Comparison of ENCODE assay signal across 8 cellular contexts in the genomic region with DNA sequence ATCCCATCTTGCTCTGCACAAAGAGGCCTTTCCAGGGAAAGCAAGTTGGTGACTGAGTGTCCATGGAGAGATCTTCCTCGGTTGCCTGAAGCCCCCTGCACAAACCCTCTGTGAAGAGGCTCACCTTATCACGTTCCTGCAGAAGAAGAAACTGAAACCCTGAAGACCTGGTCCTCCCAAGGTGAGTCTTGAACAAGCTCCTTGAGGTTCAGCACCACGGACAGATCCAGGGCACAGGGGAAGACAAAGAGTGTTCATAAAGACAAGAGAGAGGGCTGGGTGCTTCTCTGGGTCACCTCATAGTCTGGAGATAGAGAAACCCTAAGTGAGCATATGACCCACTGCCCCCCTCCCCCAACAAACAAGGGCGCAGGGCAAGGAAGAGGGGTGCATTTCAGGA. TPM values are rescaled to one million over a fixed set of nuclear protein-coding genes. Genes with fewer than 3 reads are reported as not detected.
A peak's percentile ranks its signal among the peaks of the same experiment; 100 is the strongest.
DNase-seq lines count a peak whose midpoint lies in the region; ATAC-seq, FAIRE-seq and TF ChIP-seq lines count a peak whose summit lies in the region.

No MANE protein-coding gene starts in this region.

- H3K27ac ChIP-seq in PC-9: no peak overlapping the region
- H3K27ac ChIP-seq in astrocyte (ENCODE audit: low read depth, low read length): no peak overlapping the region
- no peak overlapping the region for H3K27ac ChIP-seq in upper lobe of right lung

- no peak overlapping the region for H3K27ac Mint-ChIP-seq in astrocyte (ENCODE audit: unreplicated experiment)

- H3K4me3 Mint-ChIP-seq in astrocyte (ENCODE audit: unreplicated experiment): no peak overlapping the region

- H3K4me2 ChIP-seq in PC-9 (no peak overlapping the region), astrocyte (ENCODE audit: low read length) (no peak overlapping the region)

- CTCF ChIA-PET in PC-9 (lab: Charles Lee): interaction anchor here (0.5 to 1.1 kb wide), 3 partner anchors 22 to 1147 kb away, joined by 3 to 8 read pairs (median 3); no protein-coding TSS in a partner anchor

- H3K9ac ChIP-seq in astrocyte (ENCODE audit: low read length): no peak overlapping the region

- no peaks in the 10 kb centered on the region for H3F3A ChIP-seq in PC-9 (ENCODE audit: insufficient read depth, low read depth)

- H3K4me1 Mint-ChIP-seq in astrocyte (ENCODE audit: low read depth, unreplicated experiment): no peaks in the 10 kb centered on the region

- H3K4me3 ChIP-seq in PC-9: no peak overlapping the region
- no peak overlapping the region for H3K4me3 ChIP-seq in astrocyte (ENCODE audit: insufficient read depth, low read depth, low read length)
- no peak overlapping the region for H3K4me3 ChIP-seq in upper lobe of right lung

- no TSS peak for BruUV-seq in PC-9 (replicated peaks; lab: Mats Ljungman, UMichigan)

- no peaks in the 10 kb centered on the region for H3K9me3 Mint-ChIP-seq in astrocyte (ENCODE audit: unreplicated experiment)

- H3K27me3 Mint-ChIP-seq in astrocyte (ENCODE audit: low read depth, unreplicated experiment): peaks cover 83% of the 10 kb centered on the region

- intact Hi-C loops in PC-9 (cut with micrococcal nuclease; ENCODE audit: unreplicated experiment): no loop called here
- intact Hi-C loops in upper lobe of right lung (cut with DNase I): no loop called here

- POLR2A ChIA-PET in PC-9 (lab: Charles Lee; ENCODE audit: unreplicated experiment): no interaction called here

- no peaks in the 10 kb centered on the region for H3K79me2 ChIP-seq in PC-9 (ENCODE audit: low read depth)
- H3K79me2 ChIP-seq in astrocyte (ENCODE audit: insufficient read depth, low read length): no peaks in the 10 kb centered on the region

- H4K20me1 ChIP-seq in PC-9 (ENCODE audit: insufficient read depth) (peaks cover 3% of the 10 kb centered on the region; the same call in 1 of the 2 replicates), astrocyte (ENCODE audit: insufficient read depth, low read length) (no peaks in the 10 kb centered on the region)

- H2AFZ ChIP-seq in PC-9: no peak overlapping the region
- H2AFZ ChIP-seq in astrocyte (ENCODE audit: low read depth, low read length): no peak overlapping the region

- DNase-seq in GM19239 (ENCODE audit: insufficient read length, low spot score): peak; percentile 35
- peak; percentile 39 to 46 for DNase-seq in PC-9
- peak; percentile 47 for DNase-seq in astrocyte (ENCODE audit: low read depth)
- DNase-seq in mucosa of gallbladder (ENCODE audit: low spot score): peak; percentile 60
- DNase-seq in NCI-H524 treated with DMSO at 0.1 percent for 48 hours (lab: John Stamatoyannopoulos, UW): no peak
- DNase-seq in upper lobe of right lung: no peak

- TF ChIP-seq CTCF in PC-9 (conservative IDR thresholded peaks at IDR 0.05) (no peak), astrocyte (IDR thresholded peaks at IDR 0.05; ENCODE audit: insufficient read depth, low read depth, low read length) (no peak), upper lobe of right lung (IDR thresholded peaks at IDR 0.05) (no peak)

- no peaks in the 10 kb centered on the region for H3K4me1 ChIP-seq in PC-9 (replicated peaks; ENCODE audit: insufficient read depth)
- no peaks in the 10 kb centered on the region for H3K4me1 ChIP-seq in astrocyte (ENCODE audit: insufficient read depth, low read length)
- H3K4me1 ChIP-seq in upper lobe of right lung: no peaks in the 10 kb centered on the region

- H3K36me3 ChIP-seq in PC-9 (ENCODE audit: low read depth) (no peaks in the 10 kb centered on the region), astrocyte (ENCODE audit: insufficient read depth, low read length) (no peaks in the 10 kb centered on the region), upper lobe of right lung (no peaks in the 10 kb centered on the region)

- FAIRE-seq in GM19239 (lab: Jason Lieb, UNC): peak; percentile 4
- no peak for FAIRE-seq in astrocyte (lab: Jason Lieb, UNC)

- no peak for ATAC-seq in HG02870 (IDR thresholded peaks at IDR 0.05; ENCODE audit: unreplicated experiment)
- no peak for ATAC-seq in HG03571 (IDR thresholded peaks at IDR 0.05; ENCODE audit: unreplicated experiment)
- no peak for ATAC-seq in upper lobe of right lung

- peaks cover 1% of the 10 kb centered on the region for H3K36me3 Mint-ChIP-seq in astrocyte (ENCODE audit: low read depth, unreplicated experiment)

- no peaks in the 10 kb centered on the region for H3K9me2 ChIP-seq in PC-9 (ENCODE audit: insufficient read depth)

- H3K27me3 ChIP-seq in PC-9 (ENCODE audit: insufficient read depth, low read depth): peaks cover 78% of the 10 kb centered on the region
- peaks cover 12% of the 10 kb centered on the region for H3K27me3 ChIP-seq in astrocyte (ENCODE audit: insufficient read depth, low read length)
- no peaks in the 10 kb centered on the region for H3K27me3 ChIP-seq in upper lobe of right lung

- no peaks in the 10 kb centered on the region for H3K9me3 ChIP-seq in PC-9 (ENCODE audit: insufficient read depth, low read depth)
- no peaks in the 10 kb centered on the region for H3K9me3 ChIP-seq in astrocyte (ENCODE audit: insufficient read depth, low read depth, low read length)
- no peaks in the 10 kb centered on the region for H3K9me3 ChIP-seq in upper lobe of right lung

RNA-seq across cellular contexts. Expression of a gene that starts 21.7 kb away (rescaled TPM):
- total RNA-seq in PC-9 (2021): not detected in 2 replicates
- total RNA-seq in astrocyte: not detected in 2 replicates
- not detected for total RNA-seq in mucosa of gallbladder
- total RNA-seq in upper lobe of right lung: not detected

Comparison
In these comparisons a context has a peak if more than half of its experiments do, and no peak if none do; other contexts are left out.
1. DNase-seq: peak in GM19239 (single experiment), PC-9 (2 of 2), astrocyte (single experiment) and mucosa of gallbladder (single experiment); none in NCI-H524 treated with DMSO at 0.1 percent for 48 hours (single experiment) and upper lobe of right lung (single experiment).